Comparison of ENCODE assay signal across 21 cellular contexts in the genomic region with DNA sequence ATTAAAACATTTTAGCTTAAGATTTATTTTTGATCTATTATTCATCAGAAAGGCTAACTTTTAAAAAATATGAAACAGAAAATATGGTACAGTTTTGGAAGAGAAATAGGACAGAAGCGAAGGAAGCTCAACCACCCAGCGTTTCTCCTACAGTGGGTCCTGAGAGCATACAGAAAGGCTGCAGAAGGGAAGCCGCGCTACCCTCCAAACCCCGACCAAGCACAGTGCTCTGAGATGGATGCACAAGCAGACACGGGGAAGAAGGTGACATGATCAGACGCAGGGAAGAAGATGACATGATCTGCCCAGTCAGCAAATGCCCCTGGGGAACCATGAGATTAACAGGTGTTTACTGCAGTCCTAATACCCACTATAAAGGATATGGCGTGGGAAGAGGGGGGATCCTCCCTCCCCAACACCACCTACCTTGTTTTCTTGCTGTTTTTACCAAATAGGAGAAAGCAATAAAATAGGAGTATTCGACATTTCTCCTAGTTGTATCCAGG. TPM values are rescaled to one million over a fixed set of nuclear protein-coding genes. Genes with fewer than 3 reads are reported as not detected.
DNase-seq lines count a peak whose midpoint lies in the region; ATAC-seq, FAIRE-seq and TF ChIP-seq lines count a peak whose summit lies in the region.
"Had no signal": no experiment of that assay in that cellular context is flagged by ENCODE, and none has a peak within 500 bp of the region (broad histone marks: within the 10 kb centered on the region; RNA-seq: fewer than 3 reads in every experiment).

No MANE protein-coding gene starts in this region.

- WGBS in HepG2 (ENCODE audit: low lambda C conversion rate), result 97% methylated on average over 9 of the region's 9 CpGs
- WGBS in right lobe of liver (ENCODE audit: insufficient coverage, low coverage, low lambda C conversion rate, missing lambda C conversion rate), result 85% methylated on average over 9 of the region's 9 CpGs
- WGBS in K562 (ENCODE audit: insufficient coverage, low coverage, missing lambda C conversion rate), result 83% methylated on average over 9 of the region's 9 CpGs

- H3K4me3 ChIP-seq in HepG2 (replicated peaks in 1 of 3; ENCODE audit: insufficient read depth in 1 of 3, low read depth in 2 of 3, low read length in 3 of 3) (no peak overlapping the region), right lobe of liver (no peak overlapping the region), Karpas-422 (ENCODE audit: low read length) (no peak overlapping the region), K562 (no peak overlapping the region), osteoblast (ENCODE audit: insufficient read depth, low read length) (no peak overlapping the region)
- H3K4me3 ChIP-seq: cardiac muscle cell, spleen had no signal

- no peak for TF ChIP-seq POLR2A in HepG2 (IDR thresholded peaks at IDR 0.05; ENCODE audit: insufficient read depth in 1 of 2, low read depth in 2 of 2, low read length in 2 of 2)
- TF ChIP-seq POLR2A in right lobe of liver (IDR thresholded peaks at IDR 0.05), result no peak
- no peak for TF ChIP-seq POLR2A in K562 (conservative IDR thresholded peaks at IDR 0.05)

- CTCF ChIA-PET in HepG2 (lab: Yijun Ruan, JAX; ENCODE audit: low intra/inter-chr PET ratio, low total read pairs), result no interaction called here
- CTCF ChIA-PET in K562 (lab: Yijun Ruan, JAX; ENCODE audit: low intra/inter-chr PET ratio), result no interaction called here

- H3K9me1 ChIP-seq in K562 (ENCODE audit: control insufficient read depth, insufficient read depth, low read length), result peaks cover 5% of the 10 kb centered on the region

- H3K4me1 ChIP-seq in HepG2 (ENCODE audit: insufficient read depth, low read length) (peaks cover 24% of the 10 kb centered on the region), right lobe of liver (peaks cover 0 to 42% (median 14%) of the 10 kb centered on the region in 4 donors), Karpas-422 (ENCODE audit: low read length) (peaks cover 41% of the 10 kb centered on the region), K562 (replicated peaks in 1 of 2; ENCODE audit: control insufficient read depth in 2 of 2, insufficient read depth in 2 of 2, low read length in 2 of 2) (peaks cover 6 to 31% of the 10 kb centered on the region in 2 experiments), osteoblast (ENCODE audit: insufficient read depth, low read length) (peaks cover 12% of the 10 kb centered on the region)

- H3K27me3 ChIP-seq in HepG2 (ENCODE audit: control insufficient read depth in 1 of 2, insufficient read depth in 2 of 2, low read length in 2 of 2), result no peaks in the 10 kb centered on the region; a peak in 1 of 5 replicates
- no peaks in the 10 kb centered on the region for H3K27me3 ChIP-seq in right lobe of liver
- H3K27me3 ChIP-seq in Karpas-422 (ENCODE audit: low read length), result no peaks in the 10 kb centered on the region
- no peaks in the 10 kb centered on the region for H3K27me3 ChIP-seq in K562 (ENCODE audit: control insufficient read depth in 2 of 2, insufficient read depth in 2 of 2, low read length in 2 of 2)
- H3K27me3 ChIP-seq in osteoblast (ENCODE audit: insufficient read depth, low read length), result no peaks in the 10 kb centered on the region
- H3K27me3 ChIP-seq: cardiac muscle cell, spleen had no signal

- H3K4me2 ChIP-seq in HepG2 (ENCODE audit: low read depth, low read length) (no peak overlapping the region), Karpas-422 (ENCODE audit: low read depth, low read length, poor library complexity, severe bottlenecking) (no peak overlapping the region), K562 (ENCODE audit: insufficient read depth, low read length) (no peak overlapping the region), osteoblast (ENCODE audit: insufficient read depth, low read length) (no peak overlapping the region)

- in situ Hi-C loops in HepG2 (cut with HindIII; ENCODE audit: extremely low pct_ligation_motif_present, low pct_unique_long_range_greater_than_20kb) (no loop called here), K562 (cut with MboI) (no loop called here)

- H3K36me3 ChIP-seq in HepG2 (replicated peaks in 1 of 2; ENCODE audit: control insufficient read depth in 1 of 2, insufficient read depth in 2 of 2, low read length in 2 of 2), result peaks cover 2 to 9% of the 10 kb centered on the region in 2 experiments; a peak in 3 of 5 replicates
- no peaks in the 10 kb centered on the region for H3K36me3 ChIP-seq in right lobe of liver
- H3K36me3 ChIP-seq in Karpas-422 (ENCODE audit: insufficient read depth, low read length), result peaks cover 38% of the 10 kb centered on the region
- H3K36me3 ChIP-seq in K562 (ENCODE audit: control insufficient read depth, insufficient read depth, low read length), result peaks cover 38% of the 10 kb centered on the region
- H3K36me3 ChIP-seq in osteoblast (ENCODE audit: insufficient read depth, low read length), result no peaks in the 10 kb centered on the region
- H3K36me3 ChIP-seq: cardiac muscle cell had no signal

- H4K20me1 ChIP-seq in HepG2 (ENCODE audit: insufficient read depth, low read length) (no peaks in the 10 kb centered on the region; the same call in 1 of the 2 replicates), Karpas-422 (ENCODE audit: insufficient read depth, low read depth, low read length) (no peaks in the 10 kb centered on the region), K562 (replicated peaks; ENCODE audit: control insufficient read depth, insufficient read depth, low read length) (0 out of 2 replicates have a peak, but pooled peaks cover 3% of the 10 kb centered on the region), osteoblast (ENCODE audit: insufficient read depth, low read length) (no peaks in the 10 kb centered on the region)

- H2AFZ ChIP-seq in HepG2 (ENCODE audit: low read length) (no peak overlapping the region), Karpas-422 (ENCODE audit: low read length) (no peak overlapping the region), K562 (ENCODE audit: low read depth, low read length) (no peak overlapping the region), osteoblast (ENCODE audit: low read length) (no peak overlapping the region)

- BruUV-seq in HepG2 (replicated peaks; lab: Mats Ljungman, UMichigan) (no TSS peak), K562 (replicated peaks; lab: Mats Ljungman, UMichigan) (no TSS peak)

- H3K27ac ChIP-seq in HepG2 (ENCODE audit: extremely low read length, insufficient read depth, low read length), result no peak overlapping the region
- no peak overlapping the region for H3K27ac ChIP-seq in right lobe of liver
- H3K27ac ChIP-seq in Karpas-422 (ENCODE audit: low read length), result peak overlapping the region; percentile 74
- H3K27ac ChIP-seq in K562 (ENCODE audit: extremely low read depth, low read depth, low read length), result no peak overlapping the region
- H3K27ac ChIP-seq in osteoblast (ENCODE audit: low read depth, low read length), result no peak overlapping the region
- H3K27ac ChIP-seq: cardiac muscle cell had no signal

- TF ChIP-seq CTCF in HepG2 (CRISPR knock-in tag; IDR thresholded peaks at IDR 0.05) (no peak), right lobe of liver (IDR thresholded peaks at IDR 0.05) (no peak), K562 (IDR thresholded peaks at IDR 0.05 in 2 of 3, conservative IDR thresholded peaks at IDR 0.05 in 1 of 3; ENCODE audit: insufficient read depth in 2 of 3, low read depth in 1 of 3, low read length in 3 of 3) (no peak), osteoblast (IDR thresholded peaks at IDR 0.05; ENCODE audit: extremely low read depth, low read depth, low read length) (no peak)

- H3K9me3 ChIP-seq in HepG2 (ENCODE audit: low read length) (no peaks in the 10 kb centered on the region), right lobe of liver (no peaks in the 10 kb centered on the region), Karpas-422 (ENCODE audit: low read length) (no peaks in the 10 kb centered on the region), K562 (replicated peaks; ENCODE audit: control insufficient read depth, insufficient read depth, low read depth, low read length) (no peaks in the 10 kb centered on the region), osteoblast (ENCODE audit: low read depth, low read length) (no peaks in the 10 kb centered on the region)
- H3K9me3 ChIP-seq: Caco-2, spleen had no signal

- POLR2A ChIA-PET in HepG2 (lab: Yijun Ruan, JAX) (no interaction called here), K562 (lab: Yijun Ruan, JAX) (no interaction called here)

- H3K9ac ChIP-seq in HepG2 (ENCODE audit: insufficient read depth, low read depth, low read length) (no peak overlapping the region), Karpas-422 (ENCODE audit: low read length) (no peak overlapping the region), K562 (ENCODE audit: insufficient read depth in 1 of 2, low read depth in 2 of 2, low read length in 2 of 2) (no peak overlapping the region; a peak in 1 of 4 replicates)

- H3K79me2 ChIP-seq in HepG2 (ENCODE audit: insufficient read depth, low read length) (peaks cover 38% of the 10 kb centered on the region), Karpas-422 (ENCODE audit: low read length) (peaks cover 97% of the 10 kb centered on the region), K562 (ENCODE audit: control insufficient read depth, insufficient read depth, low read length) (peaks cover 73% of the 10 kb centered on the region), osteoblast (ENCODE audit: insufficient read depth, low read length) (peaks cover 51% of the 10 kb centered on the region)

- DNase-seq in HepG2 (ENCODE audit: low spot score) (no peak), right lobe of liver (no peak), Karpas-422 (no peak), K562 (ENCODE audit: extremely low read depth in 1 of 4, low spot score in 3 of 4) (no peak), NCI-H2081 treated with DMSO at 0.1 percent for 48 hours (lab: John Stamatoyannopoulos, UW) (no peak), cerebellum (ENCODE audit: low spot score) (no peak), osteoblast (ENCODE audit: insufficient read length, low spot score, missing footprints) (no peak)
- DNase-seq: activated gamma-delta T cell; anterior cingulate cortex; Caco-2; Kasumi-1; left colon; NCI-H1105 treated with DMSO at 0.1 percent for 48 hours; NCI-H2081; NCI-H446 treated with DMSO at 0.1 percent for 48 hours; retina; spleen; stimulated activated CD4-positive, alpha-beta T cell treated with anti-CD3 and anti-CD28 coated beads, Interleukin-4, amount 100 ng/mL, for 1 hour; stimulated activated naive CD8-positive, alpha-beta T cell treated with anti-CD3 and anti-CD28 coated beads, Interleukin-15, Interleukin-2, amounts not matched to agents 100 U/mL and 50 U/mL, for 24 hours; T-helper 9 cell had no signal

- TF ChIP-seq RAD21 in HepG2 (CRISPR knock-in tag; IDR thresholded peaks at IDR 0.05), result no peak
- TF ChIP-seq RAD21 in K562 (CRISPR knock-in tag; conservative IDR thresholded peaks at IDR 0.05 in 1 of 2, IDR thresholded peaks at IDR 0.05 in 1 of 2), result no peak

- no peak for ATAC-seq in HepG2
- ATAC-seq in right lobe of liver, result no peak
- ATAC-seq in K562, result no peak
- ATAC-seq: left colon; stimulated activated naive CD8-positive, alpha-beta T cell treated with anti-CD3 and anti-CD28 coated beads, Interleukin-15, Interleukin-2, amounts not matched to agents 100 U/mL and 50 U/mL, for 24 hours had no signal

- no peak for TF ChIP-seq EP300 in HepG2 (IDR thresholded peaks at IDR 0.05; ENCODE audit: low read depth in 2 of 2, low read length in 2 of 2)
- no peak for TF ChIP-seq EP300 in HepG2 (CRISPR knock-in tag; IDR thresholded peaks at IDR 0.05; ENCODE audit: borderline replicate concordance)
- TF ChIP-seq EP300 in K562 (IDR thresholded peaks at IDR 0.05; ENCODE audit: low read length), result no peak

- H3K9me2 ChIP-seq in Karpas-422 (replicated peaks; ENCODE audit: insufficient read depth, low read length), result no peaks in the 10 kb centered on the region

- FAIRE-seq in HepG2 (lab: Jason Lieb, UNC), result no peak
- FAIRE-seq in K562 (lab: Jason Lieb, UNC), result no peak

- intact Hi-C loops in HepG2 (cut with micrococcal nuclease; ENCODE audit: unreplicated experiment), result no loop called here
- intact Hi-C loops in right lobe of liver (cut with DNase I), result no loop called here
- intact Hi-C loops in K562 (cut with micrococcal nuclease), result no loop called here

RNA-seq across cellular contexts. Expression of gene DCUN1D1, which starts 14.4 kb away (rescaled TPM):
- 39.7 and 66.9 TPM in 2 replicates for total RNA-seq in HepG2 (2016; rRNA removed; fragmentation: Illumina TruSeq; extraction: Trizol)
- total RNA-seq in HepG2 (2016; cell fraction: cytosol; rRNA removed; fragmentation: Illumina TruSeq; extraction: Trizol; ENCODE audit: low read depth), result 8.8 and 11.8 TPM in 2 replicates
- total RNA-seq in HepG2 (2016; cell fraction: insoluble cytoplasmic fraction; rRNA removed; fragmentation: Illumina TruSeq; extraction: Trizol), result 39.2 and 73.4 TPM in 2 replicates
- 21.6 and 37.2 TPM in 2 replicates for total RNA-seq in HepG2 (2016; cell fraction: membrane; rRNA removed; fragmentation: Illumina TruSeq; extraction: Trizol)
- 16.0 and 21.7 TPM in 2 replicates for total RNA-seq in HepG2 (2016; cell fraction: nucleus; rRNA removed; fragmentation: Illumina TruSeq; extraction: Trizol)
- polyA plus RNA-seq in HepG2 (2011; rRNA removed), result 6.2 and 10.5 TPM in 2 replicates
- 2.1 and 4.5 TPM in 2 replicates for polyA plus RNA-seq in HepG2 (2011; cell fraction: cytosol; rRNA removed)
- polyA plus RNA-seq in HepG2 (2011; cell fraction: nucleus; rRNA removed), result 3.3 and 5.6 TPM in 2 replicates
- polyA plus RNA-seq in HepG2 (2012), result 12.7 and 12.8 TPM in 2 replicates
- polyA plus RNA-seq in HepG2 (2016; cell fraction: cytosol; fragmentation: Illumina TruSeq; extraction: Trizol; ENCODE audit: low read depth), result 8.6 and 9.2 TPM in 2 replicates
- polyA plus RNA-seq in HepG2 (2016; cell fraction: insoluble cytoplasmic fraction; fragmentation: Illumina TruSeq; extraction: Trizol; ENCODE audit: low read depth), result 36.8 and 40.1 TPM in 2 replicates
- polyA plus RNA-seq in HepG2 (2016; cell fraction: membrane; fragmentation: Illumina TruSeq; extraction: Trizol; ENCODE audit: low read depth), result 14.1 and 15.5 TPM in 2 replicates
- 14.8 and 21.0 TPM in 2 replicates for polyA plus RNA-seq in HepG2 (2016; cell fraction: nucleus; fragmentation: Illumina TruSeq; extraction: Trizol; ENCODE audit: insufficient read depth, low read depth)
- polyA minus RNA-seq in HepG2 (2011; rRNA and poly(A)+ RNA removed; ENCODE audit: low replicate concordance), result 6.2 and 25.5 TPM in 2 replicates
- 17.4 and 25.9 TPM in 2 replicates for polyA minus RNA-seq in HepG2 (2011; cell fraction: cytosol; rRNA and poly(A)+ RNA removed)
- polyA minus RNA-seq in HepG2 (2011; cell fraction: nucleus; rRNA and poly(A)+ RNA removed), result 19.4 and 20.2 TPM in 2 replicates
- total RNA-seq in right lobe of liver, result 10 to 100 TPM; 15.7 to 41.5 (median 31.9) TPM
- 24.1 and 70.1 TPM in 2 replicates for total RNA-seq in Karpas-422 (2014; rRNA removed; shearing (Covaris generic); ENCODE audit: low replicate concordance)
- total RNA-seq in K562 (2011; cell fraction: chromatin; rRNA removed; ENCODE audit: low replicate concordance), result 8.7 and 44.1 TPM in 2 replicates
- total RNA-seq in K562 (2011; cell fraction: nucleolus; rRNA removed), result 2.3 and 4.2 TPM in 2 replicates
- 9.3 and 20.2 TPM in 2 replicates for total RNA-seq in K562 (2011; cell fraction: nucleoplasm; rRNA removed)
- total RNA-seq in K562 (2014; rRNA removed), result 11.4 and 24.7 TPM in 2 replicates
- 36.0 and 43.2 TPM in 2 replicates for total RNA-seq in K562 (2014; rRNA removed; fragmentation: Illumina TruSeq; extraction: Trizol)
- 25.1 and 28.2 TPM in 2 replicates for total RNA-seq in K562 (2015; rRNA removed; fragmentation: Illumina TruSeq; extraction: Trizol)
- total RNA-seq in K562 (2021), result 38.5 and 39.7 TPM in 2 replicates
- polyA plus RNA-seq in K562 (2011; rRNA removed), result 23.3 and 27.7 TPM in 2 replicates
- 1.8 and 5.1 TPM in 2 replicates for polyA plus RNA-seq in K562 (2011; cell fraction: cytosol; rRNA removed)
- 5.1 and 9.7 TPM in 2 replicates for polyA plus RNA-seq in K562 (2011; cell fraction: nucleus; rRNA removed)
- 16.6 and 23.8 TPM in 2 replicates for polyA plus RNA-seq in K562 (2012)
- 27.3 and 31.5 TPM in 2 replicates for polyA plus RNA-seq in K562 (2014; fragmentation: Illumina TruSeq; extraction: Trizol)
- polyA plus RNA-seq in K562 (2014; fragmentation: Nextera tagmentation; extraction: Ambion mirVana), result 10 to 100 TPM; 24.9 to 46.8 TPM
- 20.1 and 20.3 TPM in 2 replicates for polyA plus RNA-seq in K562 (2014; rRNA removed)
- polyA minus RNA-seq in K562 (2011; rRNA and poly(A)+ RNA removed), result 78.5 and 91.3 TPM in 2 replicates
- 18.5 and 19.9 TPM in 2 replicates for polyA minus RNA-seq in K562 (2011; cell fraction: cytosol; rRNA and poly(A)+ RNA removed)
- 7.5 and 12.6 TPM in 2 replicates for polyA minus RNA-seq in K562 (2011; cell fraction: nucleus; rRNA and poly(A)+ RNA removed)
- total RNA-seq in cerebellum, result 39.7 TPM
- 35.1 and 38.4 TPM in 2 replicates for total RNA-seq in osteoblast

Comparison
In these comparisons a context has a peak if more than half of its experiments do, and no peak if none do; other contexts are left out.
1. Of the 241 proteins assayed by ChIP-seq in both HepG2 and K562: peak only in HepG2: none; only in K562: MAFG; in both: MAFF and MAFK; in neither: 238.